ENCODE assay signal across 1 cellular context in genomic region chr17:77163521-77164280, GRCh38.
TF ChIP-seq lines count a peak whose summit lies in the region.

No MANE protein-coding gene starts in this region.

TF ChIP-seq in IMR-90, 13 proteins besides CTCF, POLR2A, EP300 and RAD21 (continued from another document):
- TF ChIP-seq, protein P1, sequence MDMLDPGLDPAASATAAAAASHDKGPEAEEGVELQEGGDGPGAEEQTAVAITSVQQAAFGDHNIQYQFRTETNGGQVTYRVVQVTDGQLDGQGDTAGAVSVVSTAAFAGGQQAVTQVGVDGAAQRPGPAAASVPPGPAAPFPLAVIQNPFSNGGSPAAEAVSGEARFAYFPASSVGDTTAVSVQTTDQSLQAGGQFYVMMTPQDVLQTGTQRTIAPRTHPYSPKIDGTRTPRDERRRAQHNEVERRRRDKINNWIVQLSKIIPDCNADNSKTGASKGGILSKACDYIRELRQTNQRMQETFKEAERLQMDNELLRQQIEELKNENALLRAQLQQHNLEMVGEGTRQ (IDR thresholded peaks at IDR 0.05; ENCODE audit: low read depth, low read length), result no peak
- no peak for TF ChIP-seq NFE2L2 (IDR thresholded peaks at IDR 0.05; ENCODE audit: low read depth, low read length)
- no peak for TF ChIP-seq CEBPB (IDR thresholded peaks at IDR 0.05; ENCODE audit: low read depth, low read length)
- no peak for TF ChIP-seq MAFK (IDR thresholded peaks at IDR 0.05; ENCODE audit: low read depth, low read length)
